ENCODE assay signal across 2 cellular contexts in the genomic region with DNA sequence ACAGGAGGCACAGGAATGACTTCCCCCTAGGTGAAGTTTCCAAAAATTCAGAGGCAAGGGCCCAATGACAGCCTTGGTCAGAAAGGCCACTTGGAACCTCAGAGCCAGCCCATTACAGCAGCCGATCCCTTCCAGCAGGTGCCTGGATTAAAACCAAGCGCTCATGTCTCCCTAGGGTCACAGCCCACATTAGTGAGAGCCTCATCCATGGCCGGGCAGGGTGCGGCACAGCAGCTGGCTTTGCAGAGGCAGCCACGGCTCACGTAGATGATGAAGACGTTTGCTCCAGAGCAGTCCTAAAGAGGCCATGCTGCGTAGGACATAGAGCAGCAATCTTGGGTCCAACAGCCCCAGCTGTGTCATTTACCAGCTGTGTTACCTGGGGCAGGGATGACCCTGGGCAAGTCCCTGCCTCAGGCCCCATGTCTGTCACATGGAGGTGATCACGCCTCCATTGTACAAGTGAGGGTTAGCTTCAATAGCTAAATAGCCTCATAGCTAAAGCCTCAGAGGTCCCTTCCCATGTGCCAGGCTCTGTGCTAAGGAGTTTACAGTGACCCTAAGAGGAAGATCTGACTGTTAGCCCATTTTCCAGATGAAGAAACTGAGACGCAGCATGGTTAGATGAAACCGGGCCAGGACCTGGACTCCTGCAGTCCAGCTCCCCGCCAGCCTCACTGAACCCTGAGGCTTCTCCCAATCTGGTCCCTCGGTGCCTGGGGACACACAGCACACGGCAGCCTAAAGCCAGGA.
TF ChIP-seq lines count a peak whose summit lies in the region.

No MANE protein-coding gene starts in this region.

TF ChIP-seq in HCT116, 20 proteins besides CTCF, POLR2A, EP300 and RAD21 (continued from another document):
- TF ChIP-seq EZH2phosphoT487 (IDR thresholded peaks at IDR 0.05; ENCODE audit: borderline replicate concordance): no peak
- TF ChIP-seq, protein P1, sequence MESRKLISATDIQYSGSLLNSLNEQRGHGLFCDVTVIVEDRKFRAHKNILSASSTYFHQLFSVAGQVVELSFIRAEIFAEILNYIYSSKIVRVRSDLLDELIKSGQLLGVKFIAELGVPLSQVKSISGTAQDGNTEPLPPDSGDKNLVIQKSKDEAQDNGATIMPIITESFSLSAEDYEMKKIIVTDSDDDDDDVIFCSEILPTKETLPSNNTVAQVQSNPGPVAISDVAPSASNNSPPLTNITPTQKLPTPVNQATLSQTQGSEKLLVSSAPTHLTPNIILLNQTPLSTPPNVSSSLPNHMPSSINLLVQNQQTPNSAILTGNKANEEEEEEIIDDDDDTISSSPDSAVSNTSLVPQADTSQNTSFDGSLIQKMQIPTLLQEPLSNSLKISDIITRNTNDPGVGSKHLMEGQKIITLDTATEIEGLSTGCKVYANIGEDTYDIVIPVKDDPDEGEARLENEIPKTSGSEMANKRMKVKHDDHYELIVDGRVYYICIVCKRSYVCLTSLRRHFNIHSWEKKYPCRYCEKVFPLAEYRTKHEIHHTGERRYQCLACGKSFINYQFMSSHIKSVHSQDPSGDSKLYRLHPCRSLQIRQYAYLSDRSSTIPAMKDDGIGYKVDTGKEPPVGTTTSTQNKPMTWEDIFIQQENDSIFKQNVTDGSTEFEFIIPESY (IDR thresholded peaks at IDR 0.05; ENCODE audit: extremely low read depth, insufficient replicate concordance, low read length): no peak
- no peak for TF ChIP-seq FOSL1 (IDR thresholded peaks at IDR 0.05; ENCODE audit: low read depth)
- no peak for TF ChIP-seq TCF7L2 (IDR thresholded peaks at IDR 0.05; ENCODE audit: borderline replicate concordance, extremely low read depth, insufficient read depth, insufficient read length)
- TF ChIP-seq JUND (IDR thresholded peaks at IDR 0.05): no peak
- TF ChIP-seq, protein P2, sequence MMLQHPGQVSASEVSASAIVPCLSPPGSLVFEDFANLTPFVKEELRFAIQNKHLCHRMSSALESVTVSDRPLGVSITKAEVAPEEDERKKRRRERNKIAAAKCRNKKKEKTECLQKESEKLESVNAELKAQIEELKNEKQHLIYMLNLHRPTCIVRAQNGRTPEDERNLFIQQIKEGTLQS (IDR thresholded peaks at IDR 0.05): no peak
- TF ChIP-seq YY1 (IDR thresholded peaks at IDR 0.05; ENCODE audit: extremely low read depth, insufficient replicate concordance, low read depth, low read length): no peak
- TF ChIP-seq ELF1 (IDR thresholded peaks at IDR 0.05; ENCODE audit: borderline replicate concordance, low read depth): no peak
- no peak for TF ChIP-seq SP1 (IDR thresholded peaks at IDR 0.05; ENCODE audit: low read depth)
- TF ChIP-seq, protein P3, sequence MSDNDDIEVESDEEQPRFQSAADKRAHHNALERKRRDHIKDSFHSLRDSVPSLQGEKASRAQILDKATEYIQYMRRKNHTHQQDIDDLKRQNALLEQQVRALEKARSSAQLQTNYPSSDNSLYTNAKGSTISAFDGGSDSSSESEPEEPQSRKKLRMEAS (IDR thresholded peaks at IDR 0.05): no peak
- no peak for TF ChIP-seq CEBPB (IDR thresholded peaks at IDR 0.05; ENCODE audit: low read depth)
TF ChIP-seq in HCT116: peak in this region for 0.

TF ChIP-seq in WTC11, 78 proteins besides CTCF, POLR2A, EP300 and RAD21:
- TF ChIP-seq, protein P4, sequence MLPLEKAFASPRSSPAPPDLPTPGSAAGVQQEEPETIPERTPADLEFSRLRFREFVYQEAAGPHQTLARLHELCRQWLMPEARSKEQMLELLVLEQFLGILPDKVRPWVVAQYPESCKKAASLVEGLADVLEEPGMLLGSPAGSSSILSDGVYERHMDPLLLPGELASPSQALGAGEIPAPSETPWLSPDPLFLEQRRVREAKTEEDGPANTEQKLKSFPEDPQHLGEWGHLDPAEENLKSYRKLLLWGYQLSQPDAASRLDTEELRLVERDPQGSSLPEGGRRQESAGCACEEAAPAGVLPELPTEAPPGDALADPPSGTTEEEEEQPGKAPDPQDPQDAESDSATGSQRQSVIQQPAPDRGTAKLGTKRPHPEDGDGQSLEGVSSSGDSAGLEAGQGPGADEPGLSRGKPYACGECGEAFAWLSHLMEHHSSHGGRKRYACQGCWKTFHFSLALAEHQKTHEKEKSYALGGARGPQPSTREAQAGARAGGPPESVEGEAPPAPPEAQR (CRISPR knock-in tag; IDR thresholded peaks at IDR 0.05): no peak
- TF ChIP-seq GTF2I (CRISPR knock-in tag; conservative IDR thresholded peaks at IDR 0.05) (peak; percentile 88), JAZF1 (CRISPR knock-in tag; IDR thresholded peaks at IDR 0.05) (no peak)
